10 cellular contexts compared by ENCODE assay signal in the genomic region with DNA sequence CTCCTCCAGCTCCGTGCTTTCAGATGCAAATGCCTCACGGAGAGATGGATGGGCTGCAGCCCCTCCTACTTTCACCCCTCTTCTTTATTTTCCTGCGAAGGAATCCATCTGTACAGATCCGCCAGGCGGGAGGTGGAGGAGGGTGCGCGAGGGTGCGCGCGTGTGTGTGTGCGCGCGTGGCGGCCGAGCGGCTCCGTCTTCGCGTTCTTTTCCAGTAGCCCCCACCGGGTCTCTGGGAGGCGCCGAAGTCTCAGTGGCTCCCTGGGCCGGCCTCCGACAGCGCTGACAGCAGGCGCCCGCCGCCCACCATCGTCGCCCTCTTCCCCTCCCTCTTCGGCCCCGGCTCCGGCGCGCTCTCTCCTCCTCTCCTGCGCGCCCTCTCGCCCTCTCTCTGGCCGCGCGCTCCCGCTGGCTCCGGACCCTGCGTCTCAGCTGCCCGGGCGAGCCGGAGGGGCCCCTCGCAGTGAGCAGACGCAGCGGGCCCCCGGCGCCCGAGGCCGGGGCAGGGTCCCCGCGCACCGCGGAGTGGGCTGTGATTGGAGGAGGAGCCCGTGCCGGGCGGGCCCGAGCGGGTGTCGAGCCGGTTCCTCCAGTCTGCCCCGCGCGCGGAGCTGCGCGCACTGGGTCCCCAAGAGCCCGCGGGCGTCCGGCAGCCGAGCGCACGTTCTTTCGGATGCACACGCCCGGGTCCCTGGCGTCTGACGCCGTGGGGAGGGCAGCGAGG. TPM values are rescaled to one million over a fixed set of nuclear protein-coding genes. Genes with fewer than 3 reads are reported as not detected.
A peak's percentile ranks its signal among the peaks of the same experiment; 100 is the strongest.
DNase-seq lines count a peak whose midpoint lies in the region; ATAC-seq, FAIRE-seq and TF ChIP-seq lines count a peak whose summit lies in the region.
"Had no signal": no experiment of that assay in that cellular context is flagged by ENCODE, and none has a peak within 500 bp of the region (broad histone marks: within the 10 kb centered on the region; RNA-seq: fewer than 3 reads in every experiment).

A gene with protein sequence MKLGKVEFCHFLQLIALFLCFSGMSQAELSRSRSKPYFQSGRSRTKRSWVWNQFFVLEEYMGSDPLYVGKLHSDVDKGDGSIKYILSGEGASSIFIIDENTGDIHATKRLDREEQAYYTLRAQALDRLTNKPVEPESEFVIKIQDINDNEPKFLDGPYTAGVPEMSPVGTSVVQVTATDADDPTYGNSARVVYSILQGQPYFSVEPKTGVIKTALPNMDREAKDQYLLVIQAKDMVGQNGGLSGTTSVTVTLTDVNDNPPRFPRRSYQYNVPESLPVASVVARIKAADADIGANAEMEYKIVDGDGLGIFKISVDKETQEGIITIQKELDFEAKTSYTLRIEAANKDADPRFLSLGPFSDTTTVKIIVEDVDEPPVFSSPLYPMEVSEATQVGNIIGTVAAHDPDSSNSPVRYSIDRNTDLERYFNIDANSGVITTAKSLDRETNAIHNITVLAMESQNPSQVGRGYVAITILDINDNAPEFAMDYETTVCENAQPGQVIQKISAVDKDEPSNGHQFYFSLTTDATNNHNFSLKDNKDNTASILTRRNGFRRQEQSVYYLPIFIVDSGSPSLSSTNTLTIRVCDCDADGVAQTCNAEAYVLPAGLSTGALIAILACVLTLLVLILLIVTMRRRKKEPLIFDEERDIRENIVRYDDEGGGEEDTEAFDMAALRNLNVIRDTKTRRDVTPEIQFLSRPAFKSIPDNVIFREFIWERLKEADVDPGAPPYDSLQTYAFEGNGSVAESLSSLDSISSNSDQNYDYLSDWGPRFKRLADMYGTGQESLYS (plus strand): TSS at position 592 of the 724 bp plus-strand sequence. CDS start 11,831 bp downstream, outside the sequence.

- TF ChIP-seq CTCF in D721Med (IDR thresholded peaks at IDR 0.05; ENCODE audit: insufficient read depth, missing control alignments) (no peak), osteoblast (IDR thresholded peaks at IDR 0.05; ENCODE audit: extremely low read depth, low read depth, low read length) (no peak)

- no peaks in the 10 kb centered on the region for H3K36me3 ChIP-seq in ectodermal cell (ENCODE audit: control insufficient read depth, insufficient read depth, low read length)
- H3K36me3 ChIP-seq in osteoblast (ENCODE audit: insufficient read depth, low read length) = no peaks in the 10 kb centered on the region
- H3K36me3 ChIP-seq: esophagus squamous epithelium had no signal

- 0% methylated on average over 85 of the region's 85 CpGs for WGBS in ectodermal cell, 2 experiments

- peak within 1 kb of the TSS; percentile 80 for H3K4me3 ChIP-seq in ectodermal cell (ENCODE audit: insufficient read depth, low read depth, low read length)
- no peak within 1 kb of the TSS for H3K4me3 ChIP-seq in osteoblast (ENCODE audit: insufficient read depth, low read length)

- no peaks in the 10 kb centered on the region for H3K79me2 ChIP-seq in osteoblast (ENCODE audit: insufficient read depth, low read length)

- H3K27ac ChIP-seq in ectodermal cell (ENCODE audit: insufficient read depth, low read depth, low read length, poor library complexity, severe bottlenecking) (no peak within 1 kb of the TSS), osteoblast (ENCODE audit: low read depth, low read length) (no peak within 1 kb of the TSS)
- H3K27ac ChIP-seq: esophagus squamous epithelium had no signal

- no peaks in the 10 kb centered on the region for H4K20me1 ChIP-seq in osteoblast (ENCODE audit: insufficient read depth, low read length)

- peak; percentile 70 for DNase-seq in D721Med (ENCODE audit: insufficient read length, low spot score)
- peak; percentile 64 for DNase-seq in NCI-H2171 (lab: John Stamatoyannopoulos, UW)
- peak; percentile 27 for DNase-seq in osteoblast (ENCODE audit: insufficient read length, low spot score, missing footprints)
- DNase-seq in activated effector memory CD4-positive, alpha-beta T cell treated with Interleukin-2 at 50 U/mL for 16 hours = no peak
- no peak for DNase-seq in effector CD8-positive, alpha-beta T cell (lab: John Stamatoyannopoulos, UW)
- no peak for DNase-seq in NCI-H2107 treated with DMSO at 0.1 percent for 48 hours (lab: John Stamatoyannopoulos, UW; ENCODE audit: unreplicated experiment)
- DNase-seq: esophagus squamous epithelium had no signal

- H2AFZ ChIP-seq in osteoblast (ENCODE audit: low read length) = no peak within 1 kb of the TSS

- FAIRE-seq in D721Med (lab: Jason Lieb, UNC) = no peak

- no peak within 1 kb of the TSS for H3K4me2 ChIP-seq in osteoblast (ENCODE audit: insufficient read depth, low read length)

- ATAC-seq in GM19035 (IDR thresholded peaks at IDR 0.05; ENCODE audit: unreplicated experiment) = no peak

- H3K27me3 ChIP-seq in ectodermal cell (ENCODE audit: control insufficient read depth, insufficient read depth, low read length, poor library complexity, severe bottlenecking) (peaks cover 29% of the 10 kb centered on the region), osteoblast (ENCODE audit: insufficient read depth, low read length) (no peaks in the 10 kb centered on the region)

- H3K4me1 ChIP-seq in ectodermal cell (ENCODE audit: control insufficient read depth, insufficient read depth, low read length) = peaks cover 5% of the 10 kb centered on the region
- no peaks in the 10 kb centered on the region for H3K4me1 ChIP-seq in osteoblast (ENCODE audit: insufficient read depth, low read length)

- H3K9me3 ChIP-seq in ectodermal cell (ENCODE audit: control insufficient read depth, low read length) (no peaks in the 10 kb centered on the region), osteoblast (ENCODE audit: low read depth, low read length) (no peaks in the 10 kb centered on the region)
- H3K9me3 ChIP-seq: esophagus squamous epithelium had no signal

RNA-seq across cellular contexts. Expression of the gene that starts here (rescaled TPM):
- 2.8 TPM for polyA plus RNA-seq in ectodermal cell (2013, experiment 1 of 4)
- polyA plus RNA-seq in ectodermal cell (2013, experiment 2 of 4) = 2.6 TPM
- polyA plus RNA-seq in ectodermal cell (2013, experiment 3 of 4) = 3.9 TPM
- 3.6 TPM for polyA plus RNA-seq in ectodermal cell (2013, experiment 4 of 4)
- not detected in 2 replicates for total RNA-seq in osteoblast
- total RNA-seq: activated CD8-positive, alpha-beta memory T cell treated with anti-CD3 and anti-CD28 coated beads for 36 hours; esophagus squamous epithelium had no signal

Comparison
In these comparisons a context has a peak if more than half of its experiments do, and no peak if none do; other contexts are left out.
1. Peak in DNase-seq in osteoblast; RNA of the gene not detected or under 1 TPM.
2. DNase-seq: peak in D721Med (single experiment) and NCI-H2171 (single experiment); none in activated effector memory CD4-positive, alpha-beta T cell treated with Interleukin-2 at 50 U/mL for 16 hours (single experiment), effector CD8-positive, alpha-beta T cell (single experiment) and NCI-H2107 treated with DMSO at 0.1 percent for 48 hours (single experiment).